Comparison of ENCODE assay signal across 25 cellular contexts in the genomic region with DNA sequence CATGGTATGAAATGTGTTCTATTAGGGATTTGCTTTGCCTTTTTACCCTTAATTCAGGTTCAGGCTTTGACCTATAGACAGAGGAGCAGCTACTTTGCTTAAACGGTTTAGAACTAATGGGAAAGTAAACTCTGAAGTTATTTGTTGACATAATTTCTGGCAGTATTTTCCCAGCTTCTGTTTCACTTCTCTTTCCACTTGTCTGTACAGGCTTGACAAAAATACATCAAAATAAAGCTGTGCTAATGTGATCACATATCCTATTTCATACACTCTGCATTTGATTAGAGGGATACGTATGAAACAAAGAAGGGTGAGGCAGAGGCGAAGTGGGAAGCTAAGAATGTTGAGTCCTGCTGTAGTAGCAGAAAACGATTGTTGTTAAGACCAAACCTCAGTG.
DNase-seq lines count a peak whose midpoint lies in the region; ATAC-seq and TF ChIP-seq lines count a peak whose summit lies in the region.
"Had no signal": no experiment of that assay in that cellular context is flagged by ENCODE, and none has a peak within 500 bp of the region (broad histone marks: within the 10 kb centered on the region; RNA-seq: fewer than 3 reads in every experiment).

No MANE protein-coding gene starts in this region.

- no peak for TF ChIP-seq POLR2A in esophagus muscularis mucosa (IDR thresholded peaks at IDR 0.05; ENCODE audit: low read depth)

- WGBS in esophagus muscularis mucosa: 31% methylated on average over 4 of the region's 4 CpGs

- ATAC-seq in HG02885 (IDR thresholded peaks at IDR 0.05; ENCODE audit: poor library complexity, unreplicated experiment) (peak; percentile 41), thoracic aorta (ENCODE audit: insufficient number of reproducible peaks, low FRiP score, low read depth) (no peak), HG03354 (IDR thresholded peaks at IDR 0.05; ENCODE audit: poor library complexity, severe bottlenecking, unreplicated experiment) (no peak)

- no peak for DNase-seq in esophagus muscularis mucosa (ENCODE audit: extremely low spot score)
- no peak for DNase-seq in thoracic aorta (ENCODE audit: low spot score)
- no peak for DNase-seq in colonic mucosa
- no peak for DNase-seq in substantia nigra (lab: John Stamatoyannopoulos, UW)
- DNase-seq: activated CD4-positive, alpha-beta memory T cell treated with anti-CD3 and anti-CD28 coated beads, Interleukin-2, amount 10 ng/mL, durations not matched to agents 7 days and 5 days; activated naive CD4-positive, alpha-beta T cell treated with anti-CD3 and anti-CD28 coated beads, Interleukin-2, amount 50 U/mL, for 16 hours; activated T-cell treated with anti-CD3 and anti-CD28 coated beads, Interleukin-2, amount 50 U/mL, for 24 hours; AML-193; Caco-2; dorsolateral prefrontal cortex; glutamatergic neuron; immature natural killer cell; naive B cell; NCI-H446; posterior cingulate gyrus; Right ventricle myocardium superior; small intestine; stimulated activated CD4-positive, alpha-beta T cell treated with anti-CD3 and anti-CD28 coated beads, Interleukin-4, amount 100 ng/mL, for 24 hours; T-helper 1 cell; WERI-Rb-1 had no signal

- H3K9ac ChIP-seq in OCI-LY3 (ENCODE audit: low read length) (no peak overlapping the region), colonic mucosa (ENCODE audit: low read depth in 2 of 2, low read length in 2 of 2) (no peak overlapping the region)

- H4K20me1 ChIP-seq in OCI-LY3 (ENCODE audit: insufficient read depth, low read length): no peaks in the 10 kb centered on the region

- H3K4me2 ChIP-seq in OCI-LY3 (ENCODE audit: low read length): peak overlapping the region; percentile 21

- H3K27me3 ChIP-seq in OCI-LY3 (ENCODE audit: low read depth, low read length): 0 out of 2 replicates have a peak, but pooled peaks cover 3% of the 10 kb centered on the region
- no peaks in the 10 kb centered on the region for H3K27me3 ChIP-seq in esophagus muscularis mucosa
- no peaks in the 10 kb centered on the region for H3K27me3 ChIP-seq in thoracic aorta (replicated peaks; ENCODE audit: insufficient read depth)
- no peaks in the 10 kb centered on the region for H3K27me3 ChIP-seq in colonic mucosa
- H3K27me3 ChIP-seq: breast epithelium, vagina had no signal

- no peak for TF ChIP-seq EP300 in esophagus muscularis mucosa (IDR thresholded peaks at IDR 0.05)

- H3K36me3 ChIP-seq in OCI-LY3 (replicated peaks; ENCODE audit: low read depth, low read length) (no peaks in the 10 kb centered on the region), esophagus muscularis mucosa (no peaks in the 10 kb centered on the region), thoracic aorta (no peaks in the 10 kb centered on the region), colonic mucosa (no peaks in the 10 kb centered on the region)
- H3K36me3 ChIP-seq: breast epithelium, vagina, WERI-Rb-1 had no signal

- H3K27ac ChIP-seq in OCI-LY3 (ENCODE audit: low read length) (no peak overlapping the region), esophagus muscularis mucosa (replicated peaks in 1 of 4) (peak overlapping the region; percentile 33 to 64 (median 50)), thoracic aorta (peak overlapping the region; percentile 60 to 63), colonic mucosa (no peak overlapping the region), substantia nigra (ENCODE audit: low read depth, low read length, poor library complexity, severe bottlenecking) (no peak overlapping the region)
- H3K27ac ChIP-seq: breast epithelium, dorsolateral prefrontal cortex, vagina, WERI-Rb-1 had no signal

- H3K79me2 ChIP-seq in OCI-LY3 (ENCODE audit: low read length): no peaks in the 10 kb centered on the region

- TF ChIP-seq CTCF in OCI-LY3 (IDR thresholded peaks at IDR 0.05; ENCODE audit: low read depth, low read length) (no peak), esophagus muscularis mucosa (IDR thresholded peaks at IDR 0.05) (no peak), thoracic aorta (IDR thresholded peaks at IDR 0.05) (no peak), colonic mucosa (IDR thresholded peaks at IDR 0.05) (no peak)

- intact Hi-C loops in esophagus muscularis mucosa (cut with DNase I) (loop anchor here (10.0 kb wide), 1 partner anchor 556 kb away; no protein-coding TSS in a partner anchor), colonic mucosa (cut with DNase I) (no loop called here)

- H3K9me3 ChIP-seq in OCI-LY3 (ENCODE audit: insufficient read depth, low read length): no peaks in the 10 kb centered on the region
- no peaks in the 10 kb centered on the region for H3K9me3 ChIP-seq in esophagus muscularis mucosa
- H3K9me3 ChIP-seq in thoracic aorta: no peaks in the 10 kb centered on the region
- no peaks in the 10 kb centered on the region for H3K9me3 ChIP-seq in colonic mucosa
- H3K9me3 ChIP-seq: breast epithelium, Caco-2, vagina had no signal

- H3K4me1 ChIP-seq in OCI-LY3 (ENCODE audit: low read length) (peaks cover 10% of the 10 kb centered on the region), esophagus muscularis mucosa (peaks cover 22 to 66% (median 62%) of the 10 kb centered on the region in 4 donors), thoracic aorta (ENCODE audit: control insufficient read depth in 1 of 2, low read depth in 2 of 2) (peaks cover 40 to 62% of the 10 kb centered on the region in 2 donors), colonic mucosa (no peaks in the 10 kb centered on the region)
- H3K4me1 ChIP-seq: Caco-2 had no signal

- H2AFZ ChIP-seq in OCI-LY3 (ENCODE audit: low read depth, low read length): no peak overlapping the region

- H3K4me3 ChIP-seq in OCI-LY3 (ENCODE audit: low read length) (no peak overlapping the region), esophagus muscularis mucosa (no peak overlapping the region), thoracic aorta (no peak overlapping the region), colonic mucosa (no peak overlapping the region)
- H3K4me3 ChIP-seq: breast epithelium, dorsolateral prefrontal cortex, vagina had no signal

Comparison
In these comparisons a context has a peak if more than half of its experiments do, and no peak if none do; other contexts are left out.
1. H3K27ac ChIP-seq: peak in esophagus muscularis mucosa (4 of 4) and thoracic aorta (2 of 2); none in OCI-LY3 (single experiment), colonic mucosa (single experiment) and substantia nigra (single experiment).